ENCODE assay signal across 1 cellular context in genomic region chr11:74948898-74949747, GRCh38.
TF ChIP-seq lines count a peak whose summit lies in the region.

SPCS2 (plus strand) TSS chr11:74949266; CDS start chr11:74949286, 20 bp downstream.
XRRA1 (minus strand) TSS chr11:74949091; CDS start chr11:74940878, 8,213 bp downstream.

TF ChIP-seq in HepG2, 621 proteins besides CTCF, POLR2A, EP300 and RAD21 (continued from another document):
- TF ChIP-seq ZNF318 (CRISPR knock-in tag; IDR thresholded peaks at IDR 0.05) (no peak), SKI (IDR thresholded peaks at IDR 0.05; ENCODE audit: partially characterized antibody) (peak; percentile 70), ZSCAN31 (CRISPR knock-in tag; IDR thresholded peaks at IDR 0.05; ENCODE audit: low read depth) (peak; percentile 93), HCFC1 (IDR thresholded peaks at IDR 0.05; ENCODE audit: low read depth, low read length) (peak; percentile 73), ESRRA (CRISPR knock-in tag; IDR thresholded peaks at IDR 0.05; ENCODE audit: low read depth) (peak; percentile 77; the same call in 1 of the 2 replicates), ZNF792 (CRISPR knock-in tag; IDR thresholded peaks at IDR 0.05) (peak; percentile 91), ZBTB43 (CRISPR knock-in tag; conservative IDR thresholded peaks at IDR 0.05) (peak; percentile 60; the same call in 1 of the 2 replicates), ZBTB1 (CRISPR knock-in tag; IDR thresholded peaks at IDR 0.05; ENCODE audit: borderline replicate concordance) (no peak), ZNF343 (CRISPR knock-in tag; IDR thresholded peaks at IDR 0.05) (peak; percentile 68; the same call in 1 of the 2 replicates), ATF2 (CRISPR knock-in tag; IDR thresholded peaks at IDR 0.05) (peak; percentile 66; the same call in 1 of the 2 replicates), NR2C2 (CRISPR knock-in tag; IDR thresholded peaks at IDR 0.05; ENCODE audit: borderline replicate concordance) (peak; percentile 83), KAT7 (CRISPR knock-in tag; IDR thresholded peaks at IDR 0.05; ENCODE audit: borderline replicate concordance) (peak; percentile 98), TAF1 (CRISPR knock-in tag; IDR thresholded peaks at IDR 0.05) (peak; percentile 97), ZMYM2 (CRISPR knock-in tag; IDR thresholded peaks at IDR 0.05) (peak; percentile 99)
